In the genomic region with DNA sequence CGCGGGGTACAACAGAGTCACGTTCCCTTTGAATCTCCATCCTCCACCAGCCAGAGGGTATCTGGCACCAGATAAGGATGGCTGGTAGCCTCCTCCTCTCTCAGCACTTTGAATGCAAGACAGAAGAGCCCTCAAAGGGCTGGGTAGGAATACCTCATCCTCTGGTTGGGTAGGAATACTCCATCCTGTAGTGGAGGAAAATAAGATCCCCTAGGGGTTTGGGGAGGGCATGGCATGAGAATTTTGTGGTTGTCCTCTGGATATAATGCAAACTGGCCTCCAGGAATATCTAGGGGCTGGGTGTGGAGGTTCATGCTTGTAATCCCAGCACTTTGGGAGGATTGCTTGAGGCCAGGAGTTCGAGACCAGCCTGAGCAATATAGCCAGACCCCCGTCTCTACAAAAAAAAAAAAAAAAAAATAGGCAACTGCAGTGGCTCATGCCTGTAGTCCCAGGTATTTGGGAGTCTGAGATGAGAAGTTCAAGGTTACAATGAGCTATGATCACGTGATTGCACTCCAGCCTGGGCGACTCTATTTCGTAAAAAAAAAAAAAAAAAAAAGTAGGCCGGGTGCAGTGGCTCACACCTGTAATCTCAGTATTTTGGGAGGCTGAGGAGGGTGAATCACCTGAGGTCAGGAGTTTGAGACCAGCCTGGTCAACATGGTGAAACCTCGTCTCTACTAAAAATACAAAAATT, we compare ENCODE assay signal across 1 cellular context.
TF ChIP-seq lines count a peak whose summit lies in the region.

No MANE protein-coding gene starts in this region.

TF ChIP-seq in IMR-90, 13 proteins besides CTCF, POLR2A, EP300 and RAD21:
- no peak for TF ChIP-seq MAFK (IDR thresholded peaks at IDR 0.05; ENCODE audit: low read depth, low read length)
- no peak for TF ChIP-seq CHD1 (IDR thresholded peaks at IDR 0.05; ENCODE audit: low read depth, low read length)
- TF ChIP-seq MAZ (IDR thresholded peaks at IDR 0.05; ENCODE audit: borderline replicate concordance, low read depth, low read length) = no peak
- no peak for TF ChIP-seq SMC3 (IDR thresholded peaks at IDR 0.05; ENCODE audit: low read depth, low read length)
- TF ChIP-seq CEBPB (IDR thresholded peaks at IDR 0.05; ENCODE audit: low read depth, low read length) = no peak
- TF ChIP-seq BHLHE40 (IDR thresholded peaks at IDR 0.05; ENCODE audit: low read depth, low read length) = no peak
- TF ChIP-seq RCOR1 (IDR thresholded peaks at IDR 0.05; ENCODE audit: insufficient replicate concordance, low read length) = no peak
- no peak for TF ChIP-seq RFX5 (IDR thresholded peaks at IDR 0.05; ENCODE audit: low read depth, low read length)
- TF ChIP-seq FOS (IDR thresholded peaks at IDR 0.05; ENCODE audit: low read depth, low read length) = no peak
- TF ChIP-seq, protein P1, sequence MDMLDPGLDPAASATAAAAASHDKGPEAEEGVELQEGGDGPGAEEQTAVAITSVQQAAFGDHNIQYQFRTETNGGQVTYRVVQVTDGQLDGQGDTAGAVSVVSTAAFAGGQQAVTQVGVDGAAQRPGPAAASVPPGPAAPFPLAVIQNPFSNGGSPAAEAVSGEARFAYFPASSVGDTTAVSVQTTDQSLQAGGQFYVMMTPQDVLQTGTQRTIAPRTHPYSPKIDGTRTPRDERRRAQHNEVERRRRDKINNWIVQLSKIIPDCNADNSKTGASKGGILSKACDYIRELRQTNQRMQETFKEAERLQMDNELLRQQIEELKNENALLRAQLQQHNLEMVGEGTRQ (IDR thresholded peaks at IDR 0.05; ENCODE audit: low read depth, low read length) = no peak
- TF ChIP-seq ELK1 (IDR thresholded peaks at IDR 0.05; ENCODE audit: borderline replicate concordance, low read depth, low read length) = no peak
- no peak for TF ChIP-seq NFE2L2 (IDR thresholded peaks at IDR 0.05; ENCODE audit: low read depth, low read length)
- no peak for TF ChIP-seq MXI1 (IDR thresholded peaks at IDR 0.05; ENCODE audit: borderline replicate concordance, low read depth, low read length)
